16 cellular contexts compared by ENCODE assay signal in the genomic region with DNA sequence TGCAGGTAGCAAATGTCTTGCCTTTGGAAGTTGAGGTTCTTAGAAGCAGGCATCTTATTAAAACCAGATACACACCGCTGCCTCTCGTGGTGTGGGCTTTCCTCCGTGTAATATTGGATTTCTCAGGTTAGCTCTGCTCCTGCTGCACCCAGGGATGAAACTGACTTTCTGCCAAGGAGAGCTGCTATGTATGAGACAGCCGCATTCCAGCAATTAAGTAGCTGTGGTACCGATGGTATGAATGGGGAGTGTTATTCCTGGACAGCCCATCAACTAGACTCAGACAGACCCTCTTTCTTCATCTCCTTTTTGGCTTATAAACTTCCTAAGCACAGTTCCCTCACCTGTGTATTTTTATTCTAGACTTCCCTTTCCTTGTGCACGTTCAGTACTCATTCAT. TPM values are rescaled to one million over a fixed set of nuclear protein-coding genes. Genes with fewer than 3 reads are reported as not detected.
"Had no signal": no experiment of that assay in that cellular context is flagged by ENCODE, and none has a peak within 500 bp of the region (broad histone marks: within the 10 kb centered on the region; RNA-seq: fewer than 3 reads in every experiment).

No MANE protein-coding gene starts in this region.

- H3K27me3 ChIP-seq: cardiac muscle cell, neural progenitor cell, tibial nerve had no signal

- DNase-seq: activated CD4-positive, CD25-positive, alpha-beta regulatory T cell treated with anti-CD3 and anti-CD28 coated beads, Interleukin-2, amount 50 U/mL, for 72 hours; activated naive CD4-positive, alpha-beta T cell treated with anti-CD3 and anti-CD28 coated beads, Interleukin-2, amount 10 ng/mL, durations not matched to agents 7 days and 5 days; activated T-cell treated with anti-CD3 and anti-CD28 coated beads, Interleukin-2, amount 50 U/mL, for 1 hour; foreskin melanocyte; kidney glomerular epithelial cell; pancreas; stimulated activated CD4-positive, alpha-beta T cell treated with anti-CD3 and anti-CD28 coated beads, Interleukin-12 subunit alpha, Interleukin-12 subunit beta, amount 100 ng/mL, for 4 hours; stimulated activated naive B cell treated with anti-CD40 and anti-IgM and Interleukin-4, amounts not matched to agents 10 μg/mL and 1 μg/mL and 100 μg/mL, for 72 hours; T-cell; T-helper 9 cell had no signal

- FAIRE-seq: astrocyte, endometrium, pancreas had no signal

- H3K36me3 ChIP-seq: cardiac muscle cell, neural progenitor cell, pancreas, tibial nerve had no signal

- ATAC-seq: pancreas; stimulated activated naive B cell treated with anti-CD40 and anti-IgM and Interleukin-4, amounts not matched to agents 10 μg/mL and 1 μg/mL and 100 μg/mL, for 72 hours; T-cell had no signal

- H3K27ac ChIP-seq: cardiac muscle cell, neural progenitor cell, pancreas, tibial nerve had no signal

- H3K4me3 ChIP-seq: cardiac muscle cell, lung, neural progenitor cell, pancreas, tibial nerve had no signal

- H3K4me1 ChIP-seq: neural progenitor cell, pancreas, tibial nerve had no signal

RNA-seq across cellular contexts. Expression of a gene that starts 9.8 kb away (rescaled TPM):
- total RNA-seq: tibial nerve had no signal
- polyA plus RNA-seq: cardiac muscle cell had no signal
